In genomic region chr20:34083781-34084180, GRCh38 we compare ENCODE assay signal across 13 cellular contexts. TPM values are rescaled to one million over a fixed set of nuclear protein-coding genes. Genes with fewer than 3 reads are reported as not detected.
DNase-seq lines count a peak whose midpoint lies in the region; ATAC-seq, FAIRE-seq and TF ChIP-seq lines count a peak whose summit lies in the region.
"Had no signal": no experiment of that assay in that cellular context is flagged by ENCODE, and none has a peak within 500 bp of the region (broad histone marks: within the 10 kb centered on the region; RNA-seq: fewer than 3 reads in every experiment).

No MANE protein-coding gene starts in this region.

- no peak for FAIRE-seq in urothelium cell line (lab: Jason Lieb, UNC)

- no peak for ATAC-seq in stimulated activated memory B cell treated with anti-CD40 and anti-IgM and Interleukin-4, amounts not matched to agents 10 μg/mL and 1 μg/mL and 100 μg/mL, for 72 hours
- ATAC-seq in SK-N-SH treated with all-trans-retinoic acid at 6 μM for 48 hours (no peak), HG03159 (IDR thresholded peaks at IDR 0.05; ENCODE audit: unreplicated experiment) (no peak)

- POLR2A ChIA-PET in OCI-LY7 (lab: Charles Lee) = no interaction called here

- no peak for TF ChIP-seq CTCF in Calu3 (IDR thresholded peaks at IDR 0.05; ENCODE audit: unreplicated experiment)
- TF ChIP-seq CTCF in OCI-LY7 (conservative IDR thresholded peaks at IDR 0.05; ENCODE audit: low read length) = no peak

- H2AFZ ChIP-seq in OCI-LY7 (ENCODE audit: low read length) = no peak overlapping the region

- no peaks in the 10 kb centered on the region for H3K9me2 ChIP-seq in OCI-LY7 (ENCODE audit: insufficient read depth, low read length)

- H3K4me1 ChIP-seq in OCI-LY7 (ENCODE audit: insufficient read depth, low read length, poor library complexity, severe bottlenecking) = peaks cover 39% of the 10 kb centered on the region
- H3K4me1 ChIP-seq: SJCRH30 had no signal

- H3K9me3 ChIP-seq in OCI-LY7 (ENCODE audit: low read length) = no peaks in the 10 kb centered on the region
- H3K9me3 ChIP-seq: ovary, SJCRH30 had no signal

- peaks cover 96% of the 10 kb centered on the region for H3K36me3 ChIP-seq in OCI-LY7 (ENCODE audit: insufficient read depth, low read length)
- H3K36me3 ChIP-seq: ovary had no signal

- no peaks in the 10 kb centered on the region for H3K27me3 Mint-ChIP-seq in Calu3 (ENCODE audit: unreplicated experiment)
- H3K27me3 Mint-ChIP-seq in immature natural killer cell (ENCODE audit: low read depth in 3 of 3) = peaks cover 2 to 8% (median 2%) of the 10 kb centered on the region in 3 donors
- H3K27me3 Mint-ChIP-seq in stimulated activated memory B cell treated with anti-CD40 and anti-IgM and Interleukin-4, amounts not matched to agents 10 μg/mL and 1 μg/mL and 100 μg/mL, for 72 hours = no peaks in the 10 kb centered on the region

- DNase-seq in Calu3 (no peak), OCI-LY7 (ENCODE audit: low spot score) (peak; percentile 72), immature natural killer cell (no peak), urothelium cell line (ENCODE audit: low spot score) (no peak)
- DNase-seq: NCI-H1092 treated with DMSO at 0.1 percent for 48 hours; stimulated activated CD4-positive, alpha-beta T cell treated with anti-CD3 and anti-CD28 coated beads, Interleukin-2, amount 100 ng/mL, for 24 hours; stimulated activated naive CD4-positive, alpha-beta T cell; WERI-Rb-1 had no signal

- no peaks in the 10 kb centered on the region for H4K20me1 ChIP-seq in OCI-LY7 (ENCODE audit: insufficient read depth, low read length)

- H3K4me3 Mint-ChIP-seq in Calu3 (ENCODE audit: low read depth, unreplicated experiment) (no peak overlapping the region), immature natural killer cell (no peak overlapping the region)
- no peak overlapping the region for H3K4me3 Mint-ChIP-seq in stimulated activated memory B cell treated with anti-CD40 and anti-IgM and Interleukin-4, amounts not matched to agents 10 μg/mL and 1 μg/mL and 100 μg/mL, for 72 hours

- peaks cover 9% of the 10 kb centered on the region; the same call in 1 of the 2 replicates for H3K79me2 ChIP-seq in OCI-LY7 (ENCODE audit: insufficient read depth, low read depth, low read length)

- intact Hi-C loops in Calu3 (cut with micrococcal nuclease; ENCODE audit: unreplicated experiment) (no loop called here), OCI-LY7 (cut with micrococcal nuclease; ENCODE audit: unreplicated experiment) (loop anchor here (5.0 kb wide), 1 partner anchor 291 kb away; no protein-coding TSS in a partner anchor)

- H3K9me3 Mint-ChIP-seq in Calu3 (ENCODE audit: low read depth, unreplicated experiment) (no peaks in the 10 kb centered on the region), immature natural killer cell (no peaks in the 10 kb centered on the region)
- H3K9me3 Mint-ChIP-seq in stimulated activated memory B cell treated with anti-CD40 and anti-IgM and Interleukin-4, amounts not matched to agents 10 μg/mL and 1 μg/mL and 100 μg/mL, for 72 hours = no peaks in the 10 kb centered on the region

- H3K4me3 ChIP-seq in OCI-LY7 (ENCODE audit: low read depth, low read length, poor library complexity, severe bottlenecking) = peak overlapping the region; percentile 17
- H3K4me3 ChIP-seq: ovary, SJCRH30 had no signal

- BruUV-seq in Calu3 (replicated peaks; lab: Mats Ljungman, UMichigan) (no TSS peak), OCI-LY7 (replicated peaks; lab: Mats Ljungman, UMichigan) (no TSS peak)

- CTCF ChIA-PET in Calu3 (lab: Charles Lee) = interaction anchor here (0.8 to 1.3 kb wide), 2 partner anchors 15 to 29 kb away, joined by 4 to 5 read pairs; partner anchors contain the start of gene EIF2S2
- CTCF ChIA-PET in OCI-LY7 (lab: Charles Lee; ENCODE audit: unreplicated experiment) = interaction anchor here (0.6 kb wide), 1 partner anchor 247 kb away, joined by 3 read pairs; no protein-coding TSS in a partner anchor

- H3K36me3 Mint-ChIP-seq in Calu3 (ENCODE audit: insufficient read depth, unreplicated experiment) (peaks cover 67% of the 10 kb centered on the region), immature natural killer cell (peaks cover 0 to 22% (median 14%) of the 10 kb centered on the region in 3 donors)
- peaks cover 65% of the 10 kb centered on the region for H3K36me3 Mint-ChIP-seq in stimulated activated memory B cell treated with anti-CD40 and anti-IgM and Interleukin-4, amounts not matched to agents 10 μg/mL and 1 μg/mL and 100 μg/mL, for 72 hours

- peak overlapping the region; percentile 87 for H3K27ac ChIP-seq in OCI-LY7 (ENCODE audit: low read depth, low read length, poor library complexity, severe bottlenecking)
- H3K27ac ChIP-seq: SJCRH30, WERI-Rb-1 had no signal

- peak overlapping the region; percentile 68 for H3K4me2 ChIP-seq in OCI-LY7 (ENCODE audit: low read length)

- peaks cover 24% of the 10 kb centered on the region for H3K4me1 Mint-ChIP-seq in Calu3 (ENCODE audit: low read depth, unreplicated experiment)
- peaks cover 2 to 35% of the 10 kb centered on the region in 2 donors for H3K4me1 Mint-ChIP-seq in immature natural killer cell
- H3K4me1 Mint-ChIP-seq in stimulated activated memory B cell treated with anti-CD40 and anti-IgM and Interleukin-4, amounts not matched to agents 10 μg/mL and 1 μg/mL and 100 μg/mL, for 72 hours = peaks cover 25% of the 10 kb centered on the region

- H3K27ac Mint-ChIP-seq in Calu3 (ENCODE audit: unreplicated experiment) (peak overlapping the region; percentile 12), immature natural killer cell (peak overlapping the region; percentile 9 to 78 (median 56))
- H3K27ac Mint-ChIP-seq in stimulated activated memory B cell treated with anti-CD40 and anti-IgM and Interleukin-4, amounts not matched to agents 10 μg/mL and 1 μg/mL and 100 μg/mL, for 72 hours = peak overlapping the region; percentile 45

TF ChIP-seq in SK-N-SH treated with all-trans-retinoic acid at 6 μM for 48 hours, 23 proteins besides CTCF, POLR2A, EP300 and RAD21 (continues in another document):
- no peak for TF ChIP-seq ZFP3 (CRISPR knock-in tag; IDR thresholded peaks at IDR 0.05)
- no peak for TF ChIP-seq PPARA (CRISPR knock-in tag; IDR thresholded peaks at IDR 0.05; ENCODE audit: borderline replicate concordance)
- no peak for TF ChIP-seq OSR1 (CRISPR knock-in tag; IDR thresholded peaks at IDR 0.05)
- no peak for TF ChIP-seq RARB (CRISPR knock-in tag; IDR thresholded peaks at IDR 0.05)
- no peak for TF ChIP-seq ESRRG (CRISPR knock-in tag; IDR thresholded peaks at IDR 0.05)
- TF ChIP-seq GLIS3 (CRISPR knock-in tag; IDR thresholded peaks at IDR 0.05) = no peak
- no peak for TF ChIP-seq TOX (CRISPR knock-in tag; IDR thresholded peaks at IDR 0.05; ENCODE audit: borderline replicate concordance)
- no peak for TF ChIP-seq ZC3H10 (CRISPR knock-in tag; IDR thresholded peaks at IDR 0.05)
- no peak for TF ChIP-seq TSHZ2 (CRISPR knock-in tag; IDR thresholded peaks at IDR 0.05)
- TF ChIP-seq BACH2 (CRISPR knock-in tag; IDR thresholded peaks at IDR 0.05; ENCODE audit: borderline replicate concordance) = no peak
- TF ChIP-seq ZNF565 (CRISPR knock-in tag; conservative IDR thresholded peaks at IDR 0.05; ENCODE audit: low read depth) = no peak
- TF ChIP-seq ARNTL (CRISPR knock-in tag; IDR thresholded peaks at IDR 0.05; ENCODE audit: borderline replicate concordance, low read depth) = no peak
- TF ChIP-seq POU6F1 (CRISPR knock-in tag; IDR thresholded peaks at IDR 0.05; ENCODE audit: borderline replicate concordance, low read depth) = no peak
- no peak for TF ChIP-seq CSDC2 (CRISPR knock-in tag; IDR thresholded peaks at IDR 0.05)
- no peak for TF ChIP-seq ZFP30 (CRISPR knock-in tag; IDR thresholded peaks at IDR 0.05)

RNA-seq across cellular contexts. Expression of gene EIF2S2, which starts 28.3 kb away (rescaled TPM):
- total RNA-seq in Calu3 (2022) = 173 and 179 TPM in 2 replicates
- total RNA-seq in OCI-LY7 (2014; rRNA removed; shearing (Covaris generic)) = 104 and 112 TPM in 2 replicates
- 130 and 140 TPM in 2 replicates for total RNA-seq in OCI-LY7 (2022)
- polyA plus RNA-seq in immature natural killer cell = 10 to 100 TPM; 19.9 to 22.9 (median 20.7) TPM
